20 cellular contexts compared by ENCODE assay signal in genomic region chr4:122010610-122011009, GRCh38. TPM values are rescaled to one million over a fixed set of nuclear protein-coding genes. Genes with fewer than 3 reads are reported as not detected.
DNase-seq lines count a peak whose midpoint lies in the region; ATAC-seq and TF ChIP-seq lines count a peak whose summit lies in the region.
"Had no signal": no experiment of that assay in that cellular context is flagged by ENCODE, and none has a peak within 500 bp of the region (broad histone marks: within the 10 kb centered on the region; RNA-seq: fewer than 3 reads in every experiment).

No MANE protein-coding gene starts in this region.

- DNase-seq in AG04450 (ENCODE audit: low read depth, low spot score) = peak; percentile 89
- peak; percentile 72 for DNase-seq in HCEC 1CT
- DNase-seq in SW480 (ENCODE audit: low spot score) = peak; percentile 58
- peak; percentile 74 for DNase-seq in fibroblast of peridontal ligament (ENCODE audit: extremely low read depth)
- no peak for DNase-seq in GOT3 (lab: John Stamatoyannopoulos, UW)
- no peak for DNase-seq in SHP77 (lab: John Stamatoyannopoulos, UW)
- DNase-seq in activated CD4-positive, alpha-beta T cell treated with anti-CD3 and anti-CD28 coated beads for 48 hours = no peak
- DNase-seq: activated CD4-positive, alpha-beta memory T cell treated with anti-CD3 and anti-CD28 coated beads, Interleukin-2, amount 10 ng/mL, durations not matched to agents 7 days and 5 days; activated T-cell treated with anti-CD3 and anti-CD28 coated beads, Interleukin-2, amount 50 U/mL, for 48 hours; effector CD4-positive, alpha-beta T cell; mucosa of descending colon; MV-4-11; NCI-H2029; occipital lobe; right lobe of liver; T-helper 1 cell; upper lobe of left lung had no signal

- H3K27ac ChIP-seq in AG04450 (ENCODE audit: low read depth, low read length) = peak overlapping the region; percentile 53
- H3K27ac ChIP-seq: right lobe of liver, upper lobe of left lung, VCaP had no signal

- TF ChIP-seq CTCF in AG04450 (IDR thresholded peaks at IDR 0.05; ENCODE audit: low read depth, low read length) = no peak

- POLR2A ChIA-PET in AG04450 (lab: Yijun Ruan, JAX) = interaction anchor here (1.2 kb wide), 1 partner anchor 20 kb away, joined by 3 read pairs; no protein-coding TSS in a partner anchor

- no peaks in the 10 kb centered on the region for H3K9me3 ChIP-seq in AG04450 (ENCODE audit: control insufficient read depth, insufficient read depth, low read length)
- H3K9me3 ChIP-seq: mucosa of descending colon, right lobe of liver, upper lobe of left lung had no signal

- no peaks in the 10 kb centered on the region for H3K27me3 ChIP-seq in AG04450 (ENCODE audit: control insufficient read depth, insufficient read depth, low read length)
- H3K27me3 ChIP-seq: right lobe of liver, upper lobe of left lung had no signal

- CTCF ChIA-PET in AG04450 (lab: Charles Lee) = no interaction called here

- ATAC-seq in GM21723 (IDR thresholded peaks at IDR 0.05; ENCODE audit: unreplicated experiment) = no peak
- ATAC-seq: left lobe of liver, mucosa of descending colon, right lobe of liver had no signal

- H3K4me3 ChIP-seq in AG04450 (ENCODE audit: low read depth, low read length) = no peak overlapping the region
- H3K4me3 ChIP-seq: mucosa of descending colon, right lobe of liver, upper lobe of left lung had no signal

RNA-seq across cellular contexts. Expression of gene TRPC3, which starts 58.8 kb away (rescaled TPM):
- 2.1 and 2.3 TPM in 2 replicates for polyA plus RNA-seq in AG04450 (2011; rRNA removed)
- 2.8 and 3.0 TPM in 2 replicates for polyA minus RNA-seq in AG04450 (2011; rRNA and poly(A)+ RNA removed)

Comparison
In these comparisons a context has a peak if more than half of its experiments do, and no peak if none do; other contexts are left out.
1. DNase-seq: peak in AG04450 (single experiment), HCEC 1CT (single experiment), SW480 (single experiment) and fibroblast of peridontal ligament (single experiment); none in GOT3 (single experiment), SHP77 (0 of 2) and activated CD4-positive, alpha-beta T cell treated with anti-CD3 and anti-CD28 coated beads for 48 hours (single experiment).